ENCODE assay signal across 27 cellular contexts in genomic region chr10:66805610-66806009, GRCh38.
"Had no signal": no experiment of that assay in that cellular context is flagged by ENCODE, and none has a peak within 500 bp of the region (broad histone marks: within the 10 kb centered on the region; RNA-seq: fewer than 3 reads in every experiment).

No MANE protein-coding gene starts in this region.

- H3K4me1 Mint-ChIP-seq: endodermal cell; natural killer cell; stimulated activated memory B cell treated with anti-CD40 and anti-IgM and Interleukin-4, amounts not matched to agents 10 μg/mL and 1 μg/mL and 100 μg/mL, for 72 hours had no signal

- H3K27ac Mint-ChIP-seq: endodermal cell; natural killer cell; progenitor cell of endocrine pancreas; stimulated activated memory B cell treated with anti-CD40 and anti-IgM and Interleukin-4, amounts not matched to agents 10 μg/mL and 1 μg/mL and 100 μg/mL, for 72 hours; stimulated activated naive CD8-positive, alpha-beta T cell treated with anti-CD3 and anti-CD28 coated beads, Interleukin-15, Interleukin-2, amounts not matched to agents 100 ng/mL and 50 ng/mL, for 24 hours had no signal

- FAIRE-seq: colon, urothelium cell line had no signal

- H2AFZ ChIP-seq: parathyroid adenoma had no signal

- H3K79me2 ChIP-seq: parathyroid adenoma had no signal

- H3K27me3 Mint-ChIP-seq: progenitor cell of endocrine pancreas; stimulated activated memory B cell treated with anti-CD40 and anti-IgM and Interleukin-4, amounts not matched to agents 10 μg/mL and 1 μg/mL and 100 μg/mL, for 72 hours; stimulated activated naive CD8-positive, alpha-beta T cell treated with anti-CD3 and anti-CD28 coated beads, Interleukin-15, Interleukin-2, amounts not matched to agents 100 ng/mL and 50 ng/mL, for 24 hours had no signal

- H3K27ac ChIP-seq: dorsolateral prefrontal cortex, esophagus muscularis mucosa, foreskin keratinocyte, heart right ventricle, lower lobe of right lung, parathyroid adenoma, right lobe of liver, spleen, thoracic aorta, tibial nerve, upper lobe of left lung had no signal

- H3K4me1 ChIP-seq: esophagus muscularis mucosa, foreskin keratinocyte, heart right ventricle, lower lobe of right lung, parathyroid adenoma, spleen, tibial nerve, upper lobe of left lung had no signal

- H3K4me3 Mint-ChIP-seq: endodermal cell; natural killer cell; stimulated activated memory B cell treated with anti-CD40 and anti-IgM and Interleukin-4, amounts not matched to agents 10 μg/mL and 1 μg/mL and 100 μg/mL, for 72 hours; stimulated activated naive CD8-positive, alpha-beta T cell treated with anti-CD3 and anti-CD28 coated beads, Interleukin-15, Interleukin-2, amounts not matched to agents 100 ng/mL and 50 ng/mL, for 24 hours had no signal

- H3K36me3 Mint-ChIP-seq: natural killer cell; stimulated activated memory B cell treated with anti-CD40 and anti-IgM and Interleukin-4, amounts not matched to agents 10 μg/mL and 1 μg/mL and 100 μg/mL, for 72 hours had no signal

- H3K9me3 ChIP-seq: esophagus muscularis mucosa, heart right ventricle, lower lobe of right lung, right lobe of liver, spleen, thoracic aorta, tibial nerve, upper lobe of left lung had no signal

- ATAC-seq: foreskin keratinocyte; heart right ventricle; left ventricle myocardium superior; lower lobe of right lung; natural killer cell; stimulated activated memory B cell treated with anti-CD40 and anti-IgM and Interleukin-4, amounts not matched to agents 10 μg/mL and 1 μg/mL and 100 μg/mL, for 72 hours had no signal

- H3K36me3 ChIP-seq: esophagus muscularis mucosa, heart right ventricle, lower lobe of right lung, right lobe of liver, spleen, thoracic aorta, tibial nerve, upper lobe of left lung had no signal

- H3K27me3 ChIP-seq: dorsolateral prefrontal cortex, esophagus muscularis mucosa, foreskin keratinocyte, heart right ventricle, right lobe of liver, spleen, tibial nerve, upper lobe of left lung had no signal

- H3K4me3 ChIP-seq: dorsolateral prefrontal cortex, esophagus muscularis mucosa, heart right ventricle, lower lobe of right lung, right lobe of liver, spleen, thoracic aorta, tibial nerve, upper lobe of left lung had no signal

- H3K9ac ChIP-seq: parathyroid adenoma had no signal

- DNase-seq: dorsolateral prefrontal cortex; effector CD4-positive, alpha-beta T cell; endodermal cell; glutamatergic neuron; heart right ventricle; hippocampal formation; islet precursor cell; kidney glomerular epithelial cell; left colon; left ventricle myocardium superior; lower lobe of right lung; natural killer cell; occipital lobe; right lobe of liver; spleen; stimulated activated CD4-positive, alpha-beta T cell treated with anti-CD3 and anti-CD28 coated beads, Interleukin-4, amount 100 ng/mL, for 4 hours; upper lobe of left lung had no signal

- H3K9me3 Mint-ChIP-seq: endodermal cell had no signal
